In the genomic region with DNA sequence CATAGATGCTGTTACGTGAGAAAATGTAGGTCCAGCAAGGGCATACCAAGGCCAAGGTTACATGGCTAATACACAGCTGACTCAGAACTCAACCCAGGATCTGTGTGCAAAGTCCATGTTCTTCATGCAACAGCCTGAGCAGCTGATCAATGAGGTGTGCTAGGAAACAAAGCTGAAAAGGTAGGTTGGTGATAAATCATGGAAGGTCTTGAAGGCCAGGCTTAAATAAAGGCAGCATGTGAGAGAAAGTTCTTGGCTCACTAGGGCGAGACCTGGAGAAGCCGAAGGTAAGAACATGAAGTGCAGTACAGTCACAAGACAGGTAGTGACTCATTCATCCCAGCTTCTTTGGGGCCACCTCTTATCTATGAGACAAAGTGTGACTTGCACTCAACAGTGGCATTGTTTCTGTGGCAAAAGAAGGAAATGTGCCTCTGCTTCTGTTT, we compare ENCODE assay signal across 25 cellular contexts. TPM values are rescaled to one million over a fixed set of nuclear protein-coding genes. Genes with fewer than 3 reads are reported as not detected.
DNase-seq lines count a peak whose midpoint lies in the region; ATAC-seq and TF ChIP-seq lines count a peak whose summit lies in the region.
"Had no signal": no experiment of that assay in that cellular context is flagged by ENCODE, and none has a peak within 500 bp of the region (broad histone marks: within the 10 kb centered on the region; RNA-seq: fewer than 3 reads in every experiment).

No MANE protein-coding gene starts in this region.

- peak; percentile 31 for DNase-seq in activated CD4-positive, alpha-beta T cell treated with anti-CD3 and anti-CD28 coated beads for 36 hours
- no peak for DNase-seq in activated CD4-positive, alpha-beta T cell treated with anti-CD3 and anti-CD28 coated beads for 4 hours
- DNase-seq in HuH-7 (ENCODE audit: low spot score): peak; percentile 57
- DNase-seq in dermis blood vessel endothelial cell: peak; percentile 62
- DNase-seq in mucosa of gallbladder (ENCODE audit: low spot score): peak; percentile 86
- no peak for DNase-seq in naive thymus-derived CD4-positive, alpha-beta T cell
- no peak for DNase-seq in CD8-positive, alpha-beta T cell
- DNase-seq: 8988T; activated effector memory CD4-positive, alpha-beta T cell treated with anti-CD3 and anti-CD28 coated beads, Interleukin-2, amount 50 U/mL, for 16 hours; DND-41; esophagus squamous epithelium; heart right ventricle; HFFc6; islet precursor cell; NCI-H2081 treated with DMSO at 0.1 percent for 48 hours; NCI-H69; PC-3; stimulated activated naive CD4-positive, alpha-beta T cell had no signal

- H3K4me1 ChIP-seq in naive thymus-derived CD4-positive, alpha-beta T cell (ENCODE audit: control insufficient read depth in 2 of 2, insufficient read depth in 2 of 2, low read length in 2 of 2): no peaks in the 10 kb centered on the region
- H3K4me1 ChIP-seq in CD8-positive, alpha-beta T cell (ENCODE audit: insufficient read depth, low read length): no peaks in the 10 kb centered on the region
- H3K4me1 ChIP-seq: esophagus squamous epithelium had no signal

- H3K4me3 Mint-ChIP-seq in activated CD4-positive, alpha-beta T cell treated with anti-CD3 and anti-CD28 coated beads for 36 hours: no peak overlapping the region
- H3K4me3 Mint-ChIP-seq in naive thymus-derived CD4-positive, alpha-beta T cell: no peak overlapping the region
- no peak overlapping the region for H3K4me3 Mint-ChIP-seq in CD8-positive, alpha-beta T cell
- H3K4me3 Mint-ChIP-seq: dendritic cell treated with granulocyte-macrophage colony-stimulating factor and Interleukin-4, amounts not matched to agents 40 ng/mL and 50 ng/mL, for 4 days; HFFc6 had no signal

- no peaks in the 10 kb centered on the region for H3K27me3 ChIP-seq in naive thymus-derived CD4-positive, alpha-beta T cell (ENCODE audit: control insufficient read depth in 2 of 2, insufficient read depth in 2 of 2, low read length in 2 of 2)
- no peaks in the 10 kb centered on the region for H3K27me3 ChIP-seq in CD8-positive, alpha-beta T cell (ENCODE audit: insufficient read depth, low read length)
- H3K27me3 ChIP-seq: ascending aorta, BLaER1, esophagus squamous epithelium, heart right ventricle had no signal

- CTCF ChIA-PET in activated CD4-positive, alpha-beta T cell treated with anti-CD3 and anti-CD28 coated beads for 36 hours (lab: Charles Lee): interaction anchor here (1.2 kb wide), 1 partner anchor 24 kb away, joined by 6 read pairs; no protein-coding TSS in a partner anchor
- CTCF ChIA-PET in naive thymus-derived CD4-positive, alpha-beta T cell (lab: Charles Lee): no interaction called here
- CTCF ChIA-PET in CD8-positive, alpha-beta T cell (lab: Charles Lee): interaction anchor here (0.7 to 1.0 kb wide), 2 partner anchors 14 to 20 kb away, joined by 3 to 4 read pairs; no protein-coding TSS in a partner anchor

- H3K9me3 ChIP-seq in naive thymus-derived CD4-positive, alpha-beta T cell (ENCODE audit: control insufficient read depth in 2 of 3, low read length in 3 of 3): no peaks in the 10 kb centered on the region
- H3K9me3 ChIP-seq in CD8-positive, alpha-beta T cell (ENCODE audit: low read length): no peaks in the 10 kb centered on the region
- H3K9me3 ChIP-seq: ascending aorta, BLaER1, esophagus squamous epithelium, heart right ventricle had no signal

- TF ChIP-seq CTCF in CD8-positive, alpha-beta T cell (IDR thresholded peaks at IDR 0.05): no peak

- no peaks in the 10 kb centered on the region for H3K36me3 ChIP-seq in naive thymus-derived CD4-positive, alpha-beta T cell (ENCODE audit: control insufficient read depth in 2 of 3, insufficient read depth in 3 of 3, low read length in 3 of 3)
- H3K36me3 ChIP-seq in CD8-positive, alpha-beta T cell (ENCODE audit: insufficient read depth, low read length): no peaks in the 10 kb centered on the region
- H3K36me3 ChIP-seq: ascending aorta, BLaER1, heart right ventricle had no signal

- H3K27me3 Mint-ChIP-seq in activated CD4-positive, alpha-beta T cell treated with anti-CD3 and anti-CD28 coated beads for 36 hours: peaks cover 2% of the 10 kb centered on the region
- peaks cover 0 to 5% (median 0%) of the 10 kb centered on the region in 5 donors for H3K27me3 Mint-ChIP-seq in naive thymus-derived CD4-positive, alpha-beta T cell
- H3K27me3 Mint-ChIP-seq in CD8-positive, alpha-beta T cell (ENCODE audit: low read depth): peaks cover 6% of the 10 kb centered on the region
- H3K27me3 Mint-ChIP-seq: dendritic cell treated with granulocyte-macrophage colony-stimulating factor and Interleukin-4, amounts not matched to agents 40 ng/mL and 50 ng/mL, for 4 days had no signal

- no peak overlapping the region for H3K27ac ChIP-seq in naive thymus-derived CD4-positive, alpha-beta T cell (ENCODE audit: low read depth, low read length)
- no peak overlapping the region for H3K27ac ChIP-seq in CD8-positive, alpha-beta T cell (ENCODE audit: low read depth, low read length)
- H3K27ac ChIP-seq: ascending aorta, BLaER1, SK-N-MC had no signal

- H3K27ac Mint-ChIP-seq in activated CD4-positive, alpha-beta T cell treated with anti-CD3 and anti-CD28 coated beads for 36 hours: no peak overlapping the region
- H3K27ac Mint-ChIP-seq in naive thymus-derived CD4-positive, alpha-beta T cell: no peak overlapping the region
- H3K27ac Mint-ChIP-seq in CD8-positive, alpha-beta T cell: no peak overlapping the region
- H3K27ac Mint-ChIP-seq: dendritic cell treated with granulocyte-macrophage colony-stimulating factor and Interleukin-4, amounts not matched to agents 40 ng/mL and 50 ng/mL, for 4 days; HFFc6 had no signal

- peak; percentile 99 for ATAC-seq in activated CD4-positive, alpha-beta T cell treated with anti-CD3 and anti-CD28 coated beads for 36 hours
- no peak for ATAC-seq in naive thymus-derived CD4-positive, alpha-beta T cell
- no peak for ATAC-seq in CD8-positive, alpha-beta T cell
- ATAC-seq in GM18873 (IDR thresholded peaks at IDR 0.05; ENCODE audit: low FRiP score, unreplicated experiment): no peak
- ATAC-seq: PC-3 had no signal

- intact Hi-C loops in activated CD4-positive, alpha-beta T cell treated with anti-CD3 and anti-CD28 coated beads for 36 hours (cut with DNase I, micrococcal nuclease): no loop called here
- intact Hi-C loops in naive thymus-derived CD4-positive, alpha-beta T cell (cut with micrococcal nuclease): no loop called here
- intact Hi-C loops in CD8-positive, alpha-beta T cell (cut with DNase I, micrococcal nuclease): no loop called here

- no peak overlapping the region for H3K4me3 ChIP-seq in naive thymus-derived CD4-positive, alpha-beta T cell (ENCODE audit: low read length)
- H3K4me3 ChIP-seq in CD8-positive, alpha-beta T cell (ENCODE audit: low read depth, low read length): no peak overlapping the region
- H3K4me3 ChIP-seq: ascending aorta, BLaER1, esophagus squamous epithelium, heart right ventricle, SK-N-MC, smooth muscle cell had no signal

- POLR2A ChIA-PET in activated CD4-positive, alpha-beta T cell treated with anti-CD3 and anti-CD28 coated beads for 36 hours (lab: Charles Lee): no interaction called here
- POLR2A ChIA-PET in naive thymus-derived CD4-positive, alpha-beta T cell (lab: Charles Lee): no interaction called here
- POLR2A ChIA-PET in CD8-positive, alpha-beta T cell (lab: Charles Lee): no interaction called here

- H3K9me3 Mint-ChIP-seq in activated CD4-positive, alpha-beta T cell treated with anti-CD3 and anti-CD28 coated beads for 36 hours (ENCODE audit: low read depth): no peaks in the 10 kb centered on the region
- H3K9me3 Mint-ChIP-seq in naive thymus-derived CD4-positive, alpha-beta T cell: no peaks in the 10 kb centered on the region
- no peaks in the 10 kb centered on the region for H3K9me3 Mint-ChIP-seq in CD8-positive, alpha-beta T cell
- H3K9me3 Mint-ChIP-seq: dendritic cell treated with granulocyte-macrophage colony-stimulating factor and Interleukin-4, amounts not matched to agents 40 ng/mL and 50 ng/mL, for 4 days; HFFc6 had no signal

- H3K36me3 Mint-ChIP-seq in activated CD4-positive, alpha-beta T cell treated with anti-CD3 and anti-CD28 coated beads for 36 hours (ENCODE audit: low read depth): no peaks in the 10 kb centered on the region
- peaks cover 0 to 11% (median 0%) of the 10 kb centered on the region in 5 donors for H3K36me3 Mint-ChIP-seq in naive thymus-derived CD4-positive, alpha-beta T cell
- H3K36me3 Mint-ChIP-seq in CD8-positive, alpha-beta T cell: no peaks in the 10 kb centered on the region

- peaks cover 16% of the 10 kb centered on the region for H3K4me1 Mint-ChIP-seq in activated CD4-positive, alpha-beta T cell treated with anti-CD3 and anti-CD28 coated beads for 36 hours
- H3K4me1 Mint-ChIP-seq in naive thymus-derived CD4-positive, alpha-beta T cell: peaks cover 0 to 2% (median 0%) of the 10 kb centered on the region in 7 donors
- H3K4me1 Mint-ChIP-seq in CD8-positive, alpha-beta T cell (ENCODE audit: low read depth): no peaks in the 10 kb centered on the region

RNA-seq across cellular contexts. Expression of a gene that starts 33.4 kb away (rescaled TPM):
- under 1 TPM; 0.21 to 0.56 TPM for total RNA-seq in activated CD4-positive, alpha-beta T cell treated with anti-CD3 and anti-CD28 coated beads for 36 hours
- total RNA-seq in dermis blood vessel endothelial cell (0.14 and 0.34 TPM in 2 replicates), mucosa of gallbladder (15.5 TPM)
- total RNA-seq in naive thymus-derived CD4-positive, alpha-beta T cell: 1 to 10 TPM in 4 of 5 experiments, not detected in 1; 3.1 to 8.0 (median 6.6) TPM
- 1 to 10 TPM; 3.1 to 3.9 TPM for polyA plus RNA-seq in naive thymus-derived CD4-positive, alpha-beta T cell
- 1 to 10 TPM; 1.1 to 1.2 TPM for total RNA-seq in CD8-positive, alpha-beta T cell
- total RNA-seq: osteocyte had no signal

Comparison
In these comparisons a context has a peak if more than half of its experiments do, and no peak if none do; other contexts are left out.
1. DNase-seq: peak in activated CD4-positive, alpha-beta T cell treated with anti-CD3 and anti-CD28 coated beads for 36 hours (single experiment), HuH-7 (single experiment), dermis blood vessel endothelial cell (single experiment) and mucosa of gallbladder (single experiment); none in activated CD4-positive, alpha-beta T cell treated with anti-CD3 and anti-CD28 coated beads for 4 hours (0 of 2), naive thymus-derived CD4-positive, alpha-beta T cell (0 of 9) and CD8-positive, alpha-beta T cell (0 of 7).